14 cellular contexts compared by ENCODE assay signal in genomic region chr5:158700231-158700996, GRCh38.
DNase-seq lines count a peak whose midpoint lies in the region; ATAC-seq and TF ChIP-seq lines count a peak whose summit lies in the region.
"Had no signal": no experiment of that assay in that cellular context is flagged by ENCODE, and none has a peak within 500 bp of the region (broad histone marks: within the 10 kb centered on the region; RNA-seq: fewer than 3 reads in every experiment).

No MANE protein-coding gene starts in this region.

- ATAC-seq in GM23338 (no peak), activated B cell treated with CpG ODN at 0.5 μM for 24 hours (ENCODE audit: low read depth) (no peak), left ventricle myocardium superior (peak; percentile 53), HG03039 (IDR thresholded peaks at IDR 0.05; ENCODE audit: unreplicated experiment) (no peak), GM18519 (IDR thresholded peaks at IDR 0.05; ENCODE audit: low FRiP score, unreplicated experiment) (no peak)
- ATAC-seq: left colon had no signal

- H3K9ac ChIP-seq in subcutaneous abdominal adipose tissue (ENCODE audit: low read length in 5 of 5): no peak overlapping the region

- H3K27me3 Mint-ChIP-seq in GM23338 (ENCODE audit: insufficient read depth, low read depth, poor library complexity): peaks cover 4% of the 10 kb centered on the region
- no peaks in the 10 kb centered on the region for H3K27me3 Mint-ChIP-seq in activated B cell treated with CpG ODN at 0.5 μM for 24 hours
- H3K27me3 Mint-ChIP-seq in mesothelial cell of epicardium (ENCODE audit: low read depth): peaks cover 58% of the 10 kb centered on the region

- H3F3A ChIP-seq in GM23338 (replicated peaks; ENCODE audit: low read depth): no peaks in the 10 kb centered on the region

- no peaks in the 10 kb centered on the region for H3K9me3 ChIP-seq in subcutaneous abdominal adipose tissue (ENCODE audit: control insufficient read depth in 5 of 5, low read length in 5 of 5)

- POLR2A ChIA-PET in activated B cell treated with CpG ODN at 0.5 μM for 24 hours (lab: Charles Lee): interaction anchor here (0.6 to 3.4 kb wide), 6 partner anchors 17 to 406 kb away, joined by 3 to 16 read pairs (median 6); partner anchors contain the start of gene EBF1

- DNase-seq in GM23338 (ENCODE audit: low spot score) (no peak), activated B cell treated with CpG ODN at 0.5 μM for 24 hours (no peak), left ventricle myocardium superior (no peak), NCI-H2227 (lab: John Stamatoyannopoulos, UW; ENCODE audit: unreplicated experiment) (no peak), mesothelial cell of epicardium (ENCODE audit: low spot score in 2 of 2, unreplicated experiment in 2 of 2) (no peak)
- DNase-seq: activated CD4-positive, CD25-positive, alpha-beta regulatory T cell; activated gamma-delta T cell; left colon; NCI-H345; SIG-M5; stimulated activated naive CD4-positive, alpha-beta T cell had no signal

- CTCF ChIA-PET in activated B cell treated with CpG ODN at 0.5 μM for 24 hours (lab: Charles Lee): interaction anchor here (1.0 to 12.5 kb wide), 4 partner anchors 12 to 625 kb away, joined by 3 to 231 read pairs (median 3); no protein-coding TSS in a partner anchor

- H3K4me1 ChIP-seq in GM23338 (ENCODE audit: insufficient read depth) (peaks cover 62% of the 10 kb centered on the region), subcutaneous abdominal adipose tissue (ENCODE audit: control insufficient read depth in 5 of 5, insufficient read depth in 5 of 5, low read length in 5 of 5) (peaks cover 8 to 74% (median 58%) of the 10 kb centered on the region in 5 donors)

- H3K4me1 Mint-ChIP-seq in GM23338 (peaks cover 52% of the 10 kb centered on the region), activated B cell treated with CpG ODN at 0.5 μM for 24 hours (peaks cover 42% of the 10 kb centered on the region), mesothelial cell of epicardium (peaks cover 8% of the 10 kb centered on the region)

- H3K27ac Mint-ChIP-seq in GM23338 (no peak overlapping the region), activated B cell treated with CpG ODN at 0.5 μM for 24 hours (peak overlapping the region; percentile 76), mesothelial cell of epicardium (no peak overlapping the region)

- H2AFZ ChIP-seq in GM23338: peak overlapping the region; percentile 85

- 0 out of 2 replicates have a peak overlapping the region, but pooled peaks have one; percentile 16 for H3K4me3 ChIP-seq in GM23338
- no peak overlapping the region for H3K4me3 ChIP-seq in subcutaneous abdominal adipose tissue (ENCODE audit: low read depth in 1 of 5, low read length in 5 of 5)

- intact Hi-C loops in activated B cell treated with CpG ODN at 0.5 μM for 24 hours (cut with micrococcal nuclease): no loop called here
- intact Hi-C loops in left ventricle myocardium superior (cut with micrococcal nuclease): no loop called here

- H3K27me3 ChIP-seq in GM23338 (ENCODE audit: insufficient read depth) (no peaks in the 10 kb centered on the region), subcutaneous abdominal adipose tissue (ENCODE audit: control insufficient read depth in 5 of 5, insufficient read depth in 4 of 5, low read length in 5 of 5) (no peaks in the 10 kb centered on the region)

- H3K36me3 ChIP-seq in GM23338 (ENCODE audit: insufficient read depth) (no peaks in the 10 kb centered on the region), subcutaneous abdominal adipose tissue (ENCODE audit: control insufficient read depth in 5 of 5, insufficient read depth in 5 of 5, low read length in 5 of 5) (peaks cover 4 to 20% (median 15%) of the 10 kb centered on the region in 5 donors)

- no peaks in the 10 kb centered on the region for H3K79me2 ChIP-seq in GM23338 (replicated peaks; ENCODE audit: insufficient read depth)

- H3K9me3 Mint-ChIP-seq in GM23338 (no peaks in the 10 kb centered on the region), activated B cell treated with CpG ODN at 0.5 μM for 24 hours (no peaks in the 10 kb centered on the region), mesothelial cell of epicardium (no peaks in the 10 kb centered on the region)

- H3K4me2 ChIP-seq in GM23338: peak overlapping the region; percentile 44; the same call in 1 of the 2 replicates

- no peaks in the 10 kb centered on the region for H4K20me1 ChIP-seq in GM23338 (replicated peaks; ENCODE audit: insufficient read depth)

- H3K4me3 Mint-ChIP-seq in GM23338 (no peak overlapping the region), activated B cell treated with CpG ODN at 0.5 μM for 24 hours (no peak overlapping the region), mesothelial cell of epicardium (no peak overlapping the region)

- H3K27ac ChIP-seq in GM23338 (ENCODE audit: low read depth) (peak overlapping the region; percentile 42; the same call in 1 of the 2 replicates), subcutaneous abdominal adipose tissue (ENCODE audit: low read depth, low read length) (peak overlapping the region; percentile 95)

- H3K36me3 Mint-ChIP-seq in GM23338 (ENCODE audit: low read depth): no peaks in the 10 kb centered on the region
- peaks cover 88% of the 10 kb centered on the region for H3K36me3 Mint-ChIP-seq in activated B cell treated with CpG ODN at 0.5 μM for 24 hours (ENCODE audit: low read depth)
- H3K36me3 Mint-ChIP-seq in mesothelial cell of epicardium: no peaks in the 10 kb centered on the region

- TF ChIP-seq CTCF in GM23338 (conservative IDR thresholded peaks at IDR 0.05; ENCODE audit: low read depth in 2 of 2) (no peak), activated B cell treated with CpG ODN at 0.5 μM for 24 hours (IDR thresholded peaks at IDR 0.05) (no peak), mesothelial cell of epicardium (IDR thresholded peaks at IDR 0.05; ENCODE audit: unreplicated experiment) (no peak)

- H3K9me2 ChIP-seq in GM23338 (ENCODE audit: insufficient read depth): peaks cover 5% of the 10 kb centered on the region; the same call in 1 of the 2 replicates

TF ChIP-seq in GM23338, 12 proteins besides CTCF, POLR2A, EP300 and RAD21:
- TF ChIP-seq STAT1 (IDR thresholded peaks at IDR 0.05; ENCODE audit: unreplicated experiment) (no peak), POLR2AphosphoS5 (IDR thresholded peaks at IDR 0.05; ENCODE audit: low read depth) (no peak), EZH2phosphoT487 (IDR thresholded peaks at IDR 0.05; ENCODE audit: unreplicated experiment) (no peak)
